Comparison of ENCODE assay signal across 17 cellular contexts in the genomic region with DNA sequence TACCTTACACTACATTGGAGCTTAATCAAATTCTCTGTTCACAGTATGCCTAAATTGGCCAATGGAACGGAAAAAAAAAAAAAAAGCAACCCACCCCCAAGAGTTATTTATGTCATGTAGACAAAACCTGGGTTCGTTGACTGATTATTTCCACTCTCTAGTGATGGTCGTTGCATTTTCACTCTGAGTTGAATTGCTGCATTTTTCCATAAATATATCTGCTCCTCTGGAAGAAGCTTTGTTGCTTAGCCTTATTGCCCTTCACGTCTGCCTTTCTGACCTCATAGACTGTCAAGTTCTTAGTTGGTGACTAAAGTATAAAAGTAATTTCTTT.
DNase-seq lines count a peak whose midpoint lies in the region; ATAC-seq, FAIRE-seq and TF ChIP-seq lines count a peak whose summit lies in the region.
"Had no signal": no experiment of that assay in that cellular context is flagged by ENCODE, and none has a peak within 500 bp of the region (broad histone marks: within the 10 kb centered on the region; RNA-seq: fewer than 3 reads in every experiment).

No MANE protein-coding gene starts in this region.

- no peak for FAIRE-seq in keratinocyte (lab: Jason Lieb, UNC)
- FAIRE-seq: GM18507 had no signal

- H3K9me3 Mint-ChIP-seq in CD4-positive, alpha-beta T cell = no peaks in the 10 kb centered on the region
- H3K9me3 Mint-ChIP-seq in T-cell = no peaks in the 10 kb centered on the region
- H3K9me3 Mint-ChIP-seq: GM23338, natural killer cell had no signal

- peak overlapping the region in 1 of 3 experiments; percentile 4 for H3K4me3 ChIP-seq in keratinocyte (ENCODE audit: control insufficient read depth in 2 of 3, extremely low read depth in 1 of 3, insufficient read depth in 2 of 3, low read depth in 1 of 3, low read length in 3 of 3)
- no peak overlapping the region for H3K4me3 ChIP-seq in body of pancreas
- H3K4me3 ChIP-seq: GM23338, vagina had no signal

- dilution Hi-C loops in keratinocyte (cut with MboI; ENCODE audit: extremely low pct_ligation_motif_present, low sequenced_read_pairs) = no loop called here

- POLR2A ChIA-PET in CD4-positive, alpha-beta T cell (lab: Charles Lee) = interaction anchor here (0.5 to 1.4 kb wide), 2 partner anchors 9 to 253 kb away, joined by 3 read pairs; no protein-coding TSS in a partner anchor
- POLR2A ChIA-PET in T-cell (lab: Charles Lee) = interaction anchor here in 1 of 2 donors (0.6 kb wide), 1 partner anchor 9 kb away, joined by 4 read pairs; no protein-coding TSS in a partner anchor

- H3K27me3 Mint-ChIP-seq in CD4-positive, alpha-beta T cell = no peaks in the 10 kb centered on the region
- H3K27me3 Mint-ChIP-seq in T-cell = no peaks in the 10 kb centered on the region

- H3K9ac ChIP-seq in keratinocyte (ENCODE audit: control insufficient read depth, extremely low read depth, insufficient read depth, low read length) = peak overlapping the region; percentile 74

- H2AFZ ChIP-seq in keratinocyte (ENCODE audit: control insufficient read depth, low read length) = no peak overlapping the region
- H2AFZ ChIP-seq: GM23338 had no signal

- H3K4me1 ChIP-seq in keratinocyte (ENCODE audit: control insufficient read depth, extremely low read depth, insufficient read depth, low read length) (peaks cover 42% of the 10 kb centered on the region), body of pancreas (no peaks in the 10 kb centered on the region)
- H3K4me1 ChIP-seq: vagina had no signal

- H3K9me3 ChIP-seq in CD4-positive, alpha-beta T cell (ENCODE audit: control insufficient read depth, low read length) = no peaks in the 10 kb centered on the region
- H3K9me3 ChIP-seq in keratinocyte (ENCODE audit: control insufficient read depth, low read depth, low read length) (no peaks in the 10 kb centered on the region), body of pancreas (no peaks in the 10 kb centered on the region)
- H3K9me3 ChIP-seq: vagina had no signal

- no peaks in the 10 kb centered on the region for H3K79me2 ChIP-seq in keratinocyte (ENCODE audit: control insufficient read depth, insufficient read depth, low read length)

- ATAC-seq in CD4-positive, alpha-beta T cell (ENCODE audit: poor library complexity) = no peak
- ATAC-seq in T-cell (replicated peaks in 1 of 4) (no peak), GM21390 (IDR thresholded peaks at IDR 0.05; ENCODE audit: unreplicated experiment) (no peak), HG03039 (IDR thresholded peaks at IDR 0.05; ENCODE audit: unreplicated experiment) (no peak), body of pancreas (no peak)
- ATAC-seq: GM23338, left lobe of liver had no signal

- no peaks in the 10 kb centered on the region for H4K20me1 ChIP-seq in keratinocyte (ENCODE audit: control insufficient read depth, extremely low read depth, insufficient read depth, low read length)

- DNase-seq in CD4-positive, alpha-beta T cell = no peak
- peak; percentile 9 for DNase-seq in GM13977 (ENCODE audit: low spot score)
- no peak for DNase-seq in T-cell
- DNase-seq in keratinocyte (ENCODE audit: low read depth, low spot score) = no peak
- no peak for DNase-seq in body of pancreas
- DNase-seq: GF-D8, head of caudate nucleus, NCI-H446, OCI-M1 had no signal

- no peaks in the 10 kb centered on the region for H3K36me3 Mint-ChIP-seq in CD4-positive, alpha-beta T cell (ENCODE audit: low read depth)
- H3K36me3 Mint-ChIP-seq in T-cell = no peaks in the 10 kb centered on the region
- H3K36me3 Mint-ChIP-seq: IgD-negative memory B cell, natural killer cell had no signal

- CTCF ChIA-PET in CD4-positive, alpha-beta T cell (lab: Charles Lee) = no interaction called here
- CTCF ChIA-PET in T-cell (lab: Charles Lee) = interaction anchor here (0.6 to 0.7 kb wide), 4 partner anchors 13 to 557 kb away, joined by 3 to 12 read pairs (median 4); no protein-coding TSS in a partner anchor

- H3K9me1 ChIP-seq in keratinocyte (ENCODE audit: control insufficient read depth, extremely low read depth, insufficient read depth, low read length) = no peaks in the 10 kb centered on the region

- H3K36me3 ChIP-seq in keratinocyte (ENCODE audit: control insufficient read depth in 2 of 2, extremely low read depth in 1 of 2, insufficient read depth in 2 of 2, low read length in 2 of 2) (no peaks in the 10 kb centered on the region), body of pancreas (replicated peaks in 1 of 2; ENCODE audit: insufficient read depth in 1 of 2, low read depth in 2 of 2) (no peaks in the 10 kb centered on the region)
- H3K36me3 ChIP-seq: vagina had no signal

- intact Hi-C loops in CD4-positive, alpha-beta T cell (cut with DNase I, micrococcal nuclease) = no loop called here
- intact Hi-C loops in body of pancreas (cut with DNase I) = no loop called here

- H3K27ac Mint-ChIP-seq in CD4-positive, alpha-beta T cell = peak overlapping the region; percentile 20
- H3K27ac Mint-ChIP-seq in T-cell = peak overlapping the region in 1 of 2 donors; percentile 12
- H3K27ac Mint-ChIP-seq: GM23338, IgD-negative memory B cell had no signal

- H3K27me3 ChIP-seq in CD4-positive, alpha-beta T cell (ENCODE audit: control insufficient read depth, insufficient read depth, low read length) = no peaks in the 10 kb centered on the region
- H3K27me3 ChIP-seq in keratinocyte (ENCODE audit: control insufficient read depth, extremely low read depth, insufficient read depth, low read length) (no peaks in the 10 kb centered on the region), body of pancreas (no peaks in the 10 kb centered on the region)
- H3K27me3 ChIP-seq: vagina had no signal

- WGBS in body of pancreas, 2 donors = 66 to 67% methylated on average over 4 of the region's 4 CpGs

- peaks cover 16% of the 10 kb centered on the region for H3K4me1 Mint-ChIP-seq in CD4-positive, alpha-beta T cell (ENCODE audit: low read depth)
- H3K4me1 Mint-ChIP-seq in T-cell = peaks cover 16 to 18% (median 17%) of the 10 kb centered on the region in 3 donors

- H3K27ac ChIP-seq in CD4-positive, alpha-beta T cell (ENCODE audit: low read depth, low read length) = no peak overlapping the region
- H3K27ac ChIP-seq in keratinocyte (ENCODE audit: control insufficient read depth, insufficient read depth, low read length) (peak overlapping the region; percentile 98), body of pancreas (no peak overlapping the region)
- H3K27ac ChIP-seq: vagina had no signal

- H3K4me2 ChIP-seq in keratinocyte (ENCODE audit: control insufficient read depth, extremely low read depth, insufficient read depth, low read depth, low read length) = peak overlapping the region; percentile 75
- H3K4me2 ChIP-seq: GM23338 had no signal

- TF ChIP-seq POLR2A in body of pancreas (IDR thresholded peaks at IDR 0.05) = no peak

- TF ChIP-seq CTCF in CD4-positive, alpha-beta T cell (IDR thresholded peaks at IDR 0.05) = no peak
- no peak for TF ChIP-seq CTCF in GM13977 (IDR thresholded peaks at IDR 0.05; ENCODE audit: extremely low read depth, insufficient read depth, missing control alignments)
- TF ChIP-seq CTCF in keratinocyte (optimal IDR thresholded peaks at IDR 0.05 in 1 of 3, IDR thresholded peaks at IDR 0.05 in 1 of 3, conservative IDR thresholded peaks at IDR 0.05 in 1 of 3; ENCODE audit: extremely low read depth in 1 of 3, insufficient read depth in 2 of 3, low read length in 3 of 3) = no peak
- no peak for TF ChIP-seq CTCF in body of pancreas (IDR thresholded peaks at IDR 0.05)

- no peak overlapping the region for H3K4me3 Mint-ChIP-seq in CD4-positive, alpha-beta T cell
- H3K4me3 Mint-ChIP-seq in T-cell = peak overlapping the region in 2 of 3 donors; percentile 47 to 62
- H3K4me3 Mint-ChIP-seq: GM23338 had no signal

- in situ Hi-C loops in GM13977 (cut with MboI; ENCODE audit: low pct_unique_long_range_greater_than_20kb, low sequenced_read_pairs, unreplicated experiment) = no loop called here
